ENCODE assay signal across 9 cellular contexts in the genomic region with DNA sequence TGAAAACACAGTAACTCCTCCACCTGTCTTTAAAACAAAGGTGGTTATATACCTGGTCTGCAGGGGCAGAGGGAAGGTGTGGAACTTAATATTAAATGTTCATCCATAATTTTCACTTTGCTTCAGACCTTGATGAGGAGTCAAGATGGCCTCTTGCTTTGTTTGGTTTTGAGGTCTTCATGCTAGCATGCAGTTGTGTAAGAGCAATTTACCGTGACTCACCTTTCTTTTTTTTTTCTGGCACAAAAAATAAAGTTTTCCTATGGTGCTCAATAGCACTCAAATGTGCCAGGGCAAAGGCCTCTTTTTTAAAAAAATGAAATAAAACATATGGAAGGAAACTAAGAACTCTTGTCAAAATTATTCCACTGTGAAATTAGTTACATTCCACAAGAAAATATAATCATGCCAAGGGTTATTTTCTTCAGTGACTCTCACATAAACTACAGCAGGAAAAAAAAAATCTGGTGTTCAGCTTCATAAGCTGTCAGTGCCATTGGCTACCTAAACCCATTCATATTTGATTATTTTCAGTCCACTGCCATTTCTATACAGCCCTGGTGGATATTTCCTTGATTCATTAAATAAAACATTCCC.
DNase-seq lines count a peak whose midpoint lies in the region; ATAC-seq and TF ChIP-seq lines count a peak whose summit lies in the region.
"Had no signal": no experiment of that assay in that cellular context is flagged by ENCODE, and none has a peak within 500 bp of the region (broad histone marks: within the 10 kb centered on the region; RNA-seq: fewer than 3 reads in every experiment).

No MANE protein-coding gene starts in this region.

- H3K4me1 ChIP-seq in SJSA1 (replicated peaks) (peaks cover 46% of the 10 kb centered on the region), neural progenitor cell (peaks cover 23% of the 10 kb centered on the region)

- intact Hi-C loops in posterior vena cava (cut with DNase I), result no loop called here

- H3K27me3 ChIP-seq in SJSA1 (replicated peaks) (no peaks in the 10 kb centered on the region), neural progenitor cell (no peaks in the 10 kb centered on the region)

- no peak overlapping the region for H3K9ac ChIP-seq in neural progenitor cell

- H4K20me1 ChIP-seq in neural progenitor cell (ENCODE audit: low read depth), result no peaks in the 10 kb centered on the region

- no peak overlapping the region for H3K27ac Mint-ChIP-seq in neural progenitor cell
- H3K27ac Mint-ChIP-seq: activated naive CD8-positive, alpha-beta T cell treated with anti-CD3 and anti-CD28 coated beads, Interleukin-2, amount 10 ng/mL, durations not matched to agents 7 days and 5 days had no signal

- H2AFZ ChIP-seq in neural progenitor cell (replicated peaks), result no peak overlapping the region

- peaks cover 15% of the 10 kb centered on the region for H3F3A ChIP-seq in neural progenitor cell (ENCODE audit: low read depth)

- H3K79me2 ChIP-seq in neural progenitor cell (ENCODE audit: low read depth), result no peaks in the 10 kb centered on the region

- TF ChIP-seq CTCF in neural progenitor cell (IDR thresholded peaks at IDR 0.05), result no peak

- no peaks in the 10 kb centered on the region for H3K4me1 Mint-ChIP-seq in neural progenitor cell
- H3K4me1 Mint-ChIP-seq: activated naive CD8-positive, alpha-beta T cell treated with anti-CD3 and anti-CD28 coated beads, Interleukin-2, amount 10 ng/mL, durations not matched to agents 7 days and 5 days had no signal

- ATAC-seq in GM19351 (IDR thresholded peaks at IDR 0.05; ENCODE audit: unreplicated experiment) (peak; percentile 24), HG02973 (IDR thresholded peaks at IDR 0.05; ENCODE audit: unreplicated experiment) (peak; percentile 27)

- no peak overlapping the region for H3K4me3 Mint-ChIP-seq in neural progenitor cell
- H3K4me3 Mint-ChIP-seq: activated naive CD8-positive, alpha-beta T cell treated with anti-CD3 and anti-CD28 coated beads, Interleukin-2, amount 10 ng/mL, durations not matched to agents 7 days and 5 days had no signal

- H3K27me3 Mint-ChIP-seq in neural progenitor cell (ENCODE audit: insufficient read depth, low read depth), result no peaks in the 10 kb centered on the region

- H3K9me3 Mint-ChIP-seq in neural progenitor cell, result peaks cover 6% of the 10 kb centered on the region
- H3K9me3 Mint-ChIP-seq: activated naive CD8-positive, alpha-beta T cell treated with anti-CD3 and anti-CD28 coated beads, Interleukin-2, amount 10 ng/mL, durations not matched to agents 7 days and 5 days had no signal

- H3K27ac ChIP-seq in SJSA1 (peak overlapping the region; percentile 32), neural progenitor cell (no peak overlapping the region)

- no peak overlapping the region for H3K4me3 ChIP-seq in SJSA1
- no peak overlapping the region for H3K4me3 ChIP-seq in skeletal muscle cell (ENCODE audit: low read depth, low read length)
- H3K4me3 ChIP-seq in neural progenitor cell, result no peak overlapping the region

- no peak overlapping the region for H3K4me2 ChIP-seq in neural progenitor cell

- H3K36me3 Mint-ChIP-seq in neural progenitor cell, result no peaks in the 10 kb centered on the region
- H3K36me3 Mint-ChIP-seq: activated naive CD8-positive, alpha-beta T cell treated with anti-CD3 and anti-CD28 coated beads, Interleukin-2, amount 10 ng/mL, durations not matched to agents 7 days and 5 days had no signal

- no peaks in the 10 kb centered on the region for H3K36me3 ChIP-seq in SJSA1
- H3K36me3 ChIP-seq in neural progenitor cell, result no peaks in the 10 kb centered on the region

- DNase-seq in SJSA1 (ENCODE audit: low read depth in 1 of 2, low spot score in 2 of 2) (no peak), skeletal muscle cell (ENCODE audit: low read depth) (peak; percentile 40), neural progenitor cell (ENCODE audit: low spot score) (no peak), posterior vena cava (ENCODE audit: low spot score) (no peak)
- DNase-seq in stimulated activated CD4-positive, alpha-beta T cell treated with anti-CD3 and anti-CD28 coated beads, Interleukin-4, amount 100 ng/mL, for 24 hours, result no peak
- DNase-seq: activated naive CD8-positive, alpha-beta T cell treated with anti-CD3 and anti-CD28 coated beads, Interleukin-2, amount 10 ng/mL, durations not matched to agents 7 days and 5 days; NCI-H1930 had no signal

- H3K9me3 ChIP-seq in SJSA1 (replicated peaks) (no peaks in the 10 kb centered on the region), neural progenitor cell (ENCODE audit: low read depth) (no peaks in the 10 kb centered on the region)
